Comparison of ENCODE assay signal across 19 cellular contexts in genomic region chr16:78252757-78253156, GRCh38.
"Had no signal": no experiment of that assay in that cellular context is flagged by ENCODE, and none has a peak within 500 bp of the region (broad histone marks: within the 10 kb centered on the region; RNA-seq: fewer than 3 reads in every experiment).

No MANE protein-coding gene starts in this region.

- H3K4me1 ChIP-seq: left lung, lower lobe of right lung, right atrium auricular region, tibial artery had no signal

- H3K36me3 ChIP-seq: left lung, lower lobe of right lung, ovary, right atrium auricular region, tibial artery had no signal

- ATAC-seq: left lung; lower lobe of right lung; natural killer cell; stimulated activated effector memory CD8-positive, alpha-beta T cell treated with anti-CD3 and anti-CD28 coated beads, Interleukin-12 subunit alpha, Interleukin-12 subunit beta, amount 100 ng/mL, for 72 hours; stimulated activated naive CD8-positive, alpha-beta T cell treated with anti-CD3 and anti-CD28 coated beads, Interleukin-15, Interleukin-2, amounts not matched to agents 100 U/mL and 50 U/mL, for 24 hours had no signal

- H3K27ac ChIP-seq: coronary artery, left lung, lower lobe of right lung, ovary, right atrium auricular region, tibial artery had no signal

- FAIRE-seq: islet of Langerhans had no signal

- DNase-seq: effector CD4-positive, alpha-beta T cell; foreskin melanocyte; head of caudate nucleus; hippocampal formation; kidney glomerular epithelial cell; left lung; lower lobe of right lung; natural killer cell; nucleus accumbens; ovary; stimulated activated CD4-positive, alpha-beta T cell treated with anti-CD3 and anti-CD28 coated beads, Interleukin-4, amount 100 ng/mL, for 1 hour; stimulated activated CD8-positive, alpha-beta memory T cell treated with anti-CD3 and anti-CD28 coated beads, Interleukin-4, amount 100 ng/mL, for 48 hours; stimulated activated naive CD8-positive, alpha-beta T cell treated with anti-CD3 and anti-CD28 coated beads, Interleukin-15, Interleukin-2, amounts not matched to agents 100 U/mL and 50 U/mL, for 24 hours; tibial artery had no signal

- H3K27me3 ChIP-seq: left lung, ovary, right atrium auricular region, tibial artery had no signal

- H3K9me3 ChIP-seq: left lung, lower lobe of right lung, ovary, right atrium auricular region, tibial artery had no signal

- H3K4me3 ChIP-seq: coronary artery, left lung, lower lobe of right lung, ovary, right atrium auricular region, smooth muscle cell, tibial artery had no signal

- H3K4me2 ChIP-seq: smooth muscle cell had no signal
